In the genomic region with DNA sequence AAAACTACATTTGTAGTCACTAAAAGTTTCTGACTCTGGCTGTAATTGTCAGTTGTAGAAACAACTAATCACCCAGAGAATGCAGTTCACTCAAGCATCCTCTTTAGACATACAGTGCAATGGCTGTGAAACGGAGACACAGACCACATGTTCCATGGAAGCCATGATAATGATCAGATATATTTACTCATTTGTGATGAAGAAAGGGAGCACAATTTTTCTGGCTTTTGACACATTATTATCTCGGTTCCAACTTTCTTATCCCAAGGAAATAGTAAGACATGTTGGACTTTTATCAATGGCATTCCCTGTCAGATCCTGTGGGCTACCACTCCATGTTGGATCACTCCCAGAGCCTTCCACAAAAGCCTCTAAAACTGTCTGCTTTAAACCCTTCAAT, we compare ENCODE assay signal across 7 cellular contexts.
"Had no signal": no experiment of that assay in that cellular context is flagged by ENCODE, and none has a peak within 500 bp of the region (broad histone marks: within the 10 kb centered on the region; RNA-seq: fewer than 3 reads in every experiment).

No MANE protein-coding gene starts in this region.

- DNase-seq: IMR-90, KBM-7 had no signal

- FAIRE-seq: HepG2, HTR-8/SVneo, K562 had no signal

- H3K27ac Mint-ChIP-seq: IgD-negative memory B cell had no signal

- H3K4me3 ChIP-seq: K562 had no signal

- H3K36me3 Mint-ChIP-seq: IgD-negative memory B cell had no signal

- ATAC-seq: HepG2, K562 had no signal

- H3K27ac ChIP-seq: HL-60 had no signal

- H3K4me1 Mint-ChIP-seq: IgD-negative memory B cell had no signal

- H3K4me3 Mint-ChIP-seq: IgD-negative memory B cell had no signal
